Comparison of ENCODE assay signal across 1 cellular context in the genomic region with DNA sequence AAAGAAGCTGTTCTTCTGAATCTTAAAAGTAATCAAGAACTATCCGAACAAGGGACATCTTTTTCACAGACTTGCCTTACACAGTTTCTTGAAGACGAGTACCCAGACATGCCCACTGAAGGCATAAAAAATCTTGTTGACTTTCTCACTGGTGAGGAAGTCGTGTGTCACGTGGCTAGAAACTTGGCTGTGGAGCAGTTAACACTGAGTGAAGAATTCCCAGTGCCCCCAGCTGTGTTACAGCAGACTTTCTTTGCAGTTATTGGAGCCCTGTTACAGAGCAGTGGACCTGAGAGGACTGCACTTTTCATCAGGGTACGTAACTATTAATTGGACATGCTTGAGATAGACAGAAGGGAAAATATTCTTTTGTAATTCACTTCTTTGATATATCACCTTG.
TF ChIP-seq lines count a peak whose summit lies in the region.

No MANE protein-coding gene starts in this region.

TF ChIP-seq in H1, 55 proteins besides CTCF, POLR2A, EP300 and RAD21:
- TF ChIP-seq, protein P1, sequence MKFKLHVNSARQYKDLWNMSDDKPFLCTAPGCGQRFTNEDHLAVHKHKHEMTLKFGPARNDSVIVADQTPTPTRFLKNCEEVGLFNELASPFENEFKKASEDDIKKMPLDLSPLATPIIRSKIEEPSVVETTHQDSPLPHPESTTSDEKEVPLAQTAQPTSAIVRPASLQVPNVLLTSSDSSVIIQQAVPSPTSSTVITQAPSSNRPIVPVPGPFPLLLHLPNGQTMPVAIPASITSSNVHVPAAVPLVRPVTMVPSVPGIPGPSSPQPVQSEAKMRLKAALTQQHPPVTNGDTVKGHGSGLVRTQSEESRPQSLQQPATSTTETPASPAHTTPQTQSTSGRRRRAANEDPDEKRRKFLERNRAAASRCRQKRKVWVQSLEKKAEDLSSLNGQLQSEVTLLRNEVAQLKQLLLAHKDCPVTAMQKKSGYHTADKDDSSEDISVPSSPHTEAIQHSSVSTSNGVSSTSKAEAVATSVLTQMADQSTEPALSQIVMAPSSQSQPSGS (IDR thresholded peaks at IDR 0.05; ENCODE audit: low read length) = no peak
- TF ChIP-seq HDAC2 (IDR thresholded peaks at IDR 0.05; ENCODE audit: borderline replicate concordance in 1 of 2, low read depth in 2 of 2, low read length in 2 of 2) (no peak), KDM1A (IDR thresholded peaks at IDR 0.05; ENCODE audit: borderline replicate concordance, low read length) (no peak), CREB1 (IDR thresholded peaks at IDR 0.05) (no peak), SP1 (IDR thresholded peaks at IDR 0.05; ENCODE audit: low read depth, low read length) (no peak), CHD1 (IDR thresholded peaks at IDR 0.05; ENCODE audit: low read depth, low read length) (no peak), SUZ12 (IDR thresholded peaks at IDR 0.05; ENCODE audit: low read length) (no peak), FOSL1 (IDR thresholded peaks at IDR 0.05; ENCODE audit: insufficient read depth, low read depth, low read length) (no peak), ZNF274 (IDR thresholded peaks at IDR 0.05; ENCODE audit: borderline replicate concordance, extremely low read depth, low read length) (no peak), KDM5A (IDR thresholded peaks at IDR 0.05; ENCODE audit: low read length) (no peak), SIN3A (conservative IDR thresholded peaks at IDR 0.05 in 1 of 2, IDR thresholded peaks at IDR 0.05 in 1 of 2; ENCODE audit: low read depth in 1 of 2, low read length in 2 of 2) (no peak), GTF2F1 (IDR thresholded peaks at IDR 0.05; ENCODE audit: borderline replicate concordance, low read depth, low read length) (no peak), BACH1 (IDR thresholded peaks at IDR 0.05; ENCODE audit: low read length) (no peak), NANOG (IDR thresholded peaks at IDR 0.05; ENCODE audit: insufficient read depth, low read depth, low read length, poor library complexity, severe bottlenecking) (no peak), SIX5 (IDR thresholded peaks at IDR 0.05; ENCODE audit: low read depth, low read length) (no peak), CBX8 (IDR thresholded peaks at IDR 0.05; ENCODE audit: borderline replicate concordance, low read depth, low read length) (no peak), BCL11A (IDR thresholded peaks at IDR 0.05; ENCODE audit: low read depth in 2 of 2, low read length in 2 of 2) (no peak)
- TF ChIP-seq, protein P2, sequence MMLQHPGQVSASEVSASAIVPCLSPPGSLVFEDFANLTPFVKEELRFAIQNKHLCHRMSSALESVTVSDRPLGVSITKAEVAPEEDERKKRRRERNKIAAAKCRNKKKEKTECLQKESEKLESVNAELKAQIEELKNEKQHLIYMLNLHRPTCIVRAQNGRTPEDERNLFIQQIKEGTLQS (IDR thresholded peaks at IDR 0.05; ENCODE audit: insufficient read depth, low read depth, low read length) = no peak
- TF ChIP-seq, protein P3, sequence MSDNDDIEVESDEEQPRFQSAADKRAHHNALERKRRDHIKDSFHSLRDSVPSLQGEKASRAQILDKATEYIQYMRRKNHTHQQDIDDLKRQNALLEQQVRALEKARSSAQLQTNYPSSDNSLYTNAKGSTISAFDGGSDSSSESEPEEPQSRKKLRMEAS (IDR thresholded peaks at IDR 0.05) = no peak
- TF ChIP-seq, protein P4, sequence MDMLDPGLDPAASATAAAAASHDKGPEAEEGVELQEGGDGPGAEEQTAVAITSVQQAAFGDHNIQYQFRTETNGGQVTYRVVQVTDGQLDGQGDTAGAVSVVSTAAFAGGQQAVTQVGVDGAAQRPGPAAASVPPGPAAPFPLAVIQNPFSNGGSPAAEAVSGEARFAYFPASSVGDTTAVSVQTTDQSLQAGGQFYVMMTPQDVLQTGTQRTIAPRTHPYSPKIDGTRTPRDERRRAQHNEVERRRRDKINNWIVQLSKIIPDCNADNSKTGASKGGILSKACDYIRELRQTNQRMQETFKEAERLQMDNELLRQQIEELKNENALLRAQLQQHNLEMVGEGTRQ (IDR thresholded peaks at IDR 0.05; ENCODE audit: low read length) = no peak
